In the genomic region with DNA sequence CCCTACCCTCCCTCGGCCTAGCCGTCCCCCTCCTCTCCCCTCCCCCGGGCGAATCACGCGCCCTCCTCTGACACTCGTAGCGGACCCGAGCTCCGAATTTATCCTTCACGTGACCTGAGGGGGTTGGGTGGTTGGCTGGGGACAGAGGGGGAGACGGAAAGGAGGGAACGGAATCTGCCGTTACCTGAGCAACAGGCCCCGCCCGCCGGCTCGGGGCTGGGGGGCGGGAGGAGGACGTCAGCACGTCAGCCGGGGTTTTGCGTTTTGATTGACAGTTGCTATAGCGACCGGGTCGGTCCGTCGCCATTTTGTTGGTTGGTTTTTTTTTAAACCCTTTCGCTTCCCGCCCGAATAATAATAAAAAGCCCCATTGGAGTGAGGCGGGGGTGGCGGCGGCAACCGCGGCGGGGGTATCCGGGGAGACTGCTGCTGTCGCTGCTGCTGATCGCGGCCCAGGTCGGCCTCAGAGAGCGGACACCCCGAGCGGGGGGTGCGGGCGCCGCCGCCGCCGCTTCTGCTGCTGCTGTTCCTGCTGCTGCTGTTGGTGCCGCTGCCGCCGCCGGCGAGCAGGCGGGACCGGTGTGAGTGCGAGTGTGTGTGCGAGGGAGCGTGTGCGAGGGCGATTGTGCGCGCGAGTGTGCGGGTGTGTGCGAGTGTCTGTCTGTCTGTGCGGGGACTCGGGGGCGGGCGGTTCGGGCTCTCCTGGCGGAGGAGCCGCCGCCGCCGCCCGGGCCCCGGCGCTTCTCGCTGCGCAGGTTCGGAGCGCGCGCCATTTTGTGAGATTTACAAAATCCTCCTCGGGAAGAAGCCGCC, we compare ENCODE assay signal across 8 cellular contexts. TPM values are rescaled to one million over a fixed set of nuclear protein-coding genes. Genes with fewer than 3 reads are reported as not detected.
A peak's percentile ranks its signal among the peaks of the same experiment; 100 is the strongest.
DNase-seq lines count a peak whose midpoint lies in the region; ATAC-seq and TF ChIP-seq lines count a peak whose summit lies in the region.

A gene (plus strand): TSS at position 286 of the 813 bp plus-strand sequence. CDS start 53,602 bp downstream, outside the sequence.

- H3K4me1 ChIP-seq in mammary epithelial cell (ENCODE audit: insufficient read depth, low read length) (peaks cover 26% of the 10 kb centered on the region), iPS-20b (ENCODE audit: insufficient read depth, low read length) (peaks cover 25% of the 10 kb centered on the region; the same call in 1 of the 2 replicates)

- CTCF ChIA-PET in mammary epithelial cell (lab: Charles Lee; ENCODE audit: low non-redundant PET), result no interaction called here

- H3K9ac ChIP-seq in mammary epithelial cell (ENCODE audit: insufficient read depth, low read length), result peak within 1 kb of the TSS; percentile 99
- peak within 1 kb of the TSS; percentile 96 for H3K9ac ChIP-seq in iPS-20b (ENCODE audit: low read depth, low read length)

- TSS peak; percentile 12 for BruUV-seq in mammary epithelial cell (replicated peaks; lab: Mats Ljungman, UMichigan)

- dilution Hi-C loops in mammary epithelial cell (cut with HindIII; ENCODE audit: low sequenced_read_pairs), result no loop called here

- H3K27ac ChIP-seq in WERI-Rb-1 (peak within 1 kb of the TSS; percentile 100), mammary epithelial cell (ENCODE audit: insufficient read depth, low read depth, low read length) (peak within 1 kb of the TSS; percentile 96), iPS-20b (ENCODE audit: low read length) (peak within 1 kb of the TSS; percentile 99), skin epidermis (peak within 1 kb of the TSS; percentile 94 to 100 (median 100))

- peaks cover 50% of the 10 kb centered on the region for H3K79me2 ChIP-seq in mammary epithelial cell (ENCODE audit: insufficient read depth, low read length)

- ATAC-seq in GM18873 (IDR thresholded peaks at IDR 0.05; ENCODE audit: low FRiP score, unreplicated experiment) (peak; percentile 65), HG03139 (IDR thresholded peaks at IDR 0.05; ENCODE audit: unreplicated experiment) (peak; percentile 63)

- H3K4me3 ChIP-seq in WERI-Rb-1 (ENCODE audit: low read depth, low read length), result peak within 1 kb of the TSS; percentile 89
- peak within 1 kb of the TSS; percentile 88 to 92 (median 92) for H3K4me3 ChIP-seq in mammary epithelial cell (replicated peaks in 1 of 3; ENCODE audit: insufficient read depth in 1 of 3, low read depth in 2 of 3, low read length in 3 of 3)
- H3K4me3 ChIP-seq in iPS-20b (ENCODE audit: low read length), result peak within 1 kb of the TSS; percentile 94
- H3K4me3 ChIP-seq in skin epidermis, result peak within 1 kb of the TSS; percentile 54 to 99 (median 87)

- H2AFZ ChIP-seq in mammary epithelial cell (ENCODE audit: low read depth, low read length), result peak within 1 kb of the TSS; percentile 80

- TF ChIP-seq CTCF in WERI-Rb-1 (IDR thresholded peaks at IDR 0.05; ENCODE audit: low read depth, low read length), result 0 out of 2 replicates have a peak, but pooled peaks have one; percentile 13
- no peak for TF ChIP-seq CTCF in mammary epithelial cell (conservative IDR thresholded peaks at IDR 0.05 in 1 of 2, IDR thresholded peaks at IDR 0.05 in 1 of 2; ENCODE audit: extremely low read depth in 1 of 2, insufficient read depth in 1 of 2, low read depth in 1 of 2, low read length in 2 of 2)

- DNase-seq in ACHN (peak; percentile 98), NCI-H2227 (lab: John Stamatoyannopoulos, UW; ENCODE audit: unreplicated experiment) (peak; percentile 100), WERI-Rb-1 (peak; percentile 100), mammary epithelial cell (peak; percentile 99)

- H3K27me3 ChIP-seq in WERI-Rb-1 (ENCODE audit: insufficient read depth, low read depth, severe bottlenecking) (no peaks in the 10 kb centered on the region), mammary epithelial cell (ENCODE audit: insufficient read depth, low read length) (no peaks in the 10 kb centered on the region), iPS-20b (ENCODE audit: insufficient read depth, low read length) (no peaks in the 10 kb centered on the region)

- in situ Hi-C loops in ACHN (cut with HindIII; ENCODE audit: low pct_ligation_motif_present, low pct_unique_long_range_greater_than_20kb, low sequenced_read_pairs), result no loop called here
- in situ Hi-C loops in mammary epithelial cell (cut with MboI; ENCODE audit: low sequenced_read_pairs in 2 of 2), result loop anchor here in 1 of 2 donors (25.0 kb wide), 1 partner anchor 104 kb away; a partner anchor contains a TSS

- H3K4me2 ChIP-seq in mammary epithelial cell (ENCODE audit: insufficient read depth, low read depth, low read length), result peak within 1 kb of the TSS; percentile 92

- peaks cover 4% of the 10 kb centered on the region; the same call in 1 of the 2 replicates for H3K36me3 ChIP-seq in WERI-Rb-1
- no peaks in the 10 kb centered on the region for H3K36me3 ChIP-seq in mammary epithelial cell (ENCODE audit: insufficient read depth, low read length)
- H3K36me3 ChIP-seq in iPS-20b (ENCODE audit: insufficient read depth, low read depth, low read length), result no peaks in the 10 kb centered on the region

- no peaks in the 10 kb centered on the region for H4K20me1 ChIP-seq in mammary epithelial cell (ENCODE audit: insufficient read depth, low read length)

- H3K9me3 ChIP-seq in WERI-Rb-1 (ENCODE audit: severe bottlenecking) (no peaks in the 10 kb centered on the region), mammary epithelial cell (replicated peaks; ENCODE audit: insufficient read depth, low read length) (no peaks in the 10 kb centered on the region), iPS-20b (ENCODE audit: insufficient read depth, low read depth, low read length) (no peaks in the 10 kb centered on the region)

- 0% methylated on average over 6 of the region's 89 CpGs for WGBS in mammary epithelial cell (ENCODE audit: low coverage, missing lambda C conversion rate)

- intact Hi-C loops in mammary epithelial cell (cut with micrococcal nuclease), result loop anchor here (1.0 to 10.0 kb wide), 5 partner anchors 9 to 278 kb away; a partner anchor contains a TSS

RNA-seq across cellular contexts. Expression of the gene that starts here (rescaled TPM):
- total RNA-seq in mammary epithelial cell, result 10 to 100 TPM; 42.5 to 73.2 TPM
- 34.2 TPM for polyA plus RNA-seq in mammary epithelial cell
- polyA minus RNA-seq in mammary epithelial cell, result 50.9 TPM

Comparison
In these comparisons a context has a peak if more than half of its experiments do, and no peak if none do; other contexts are left out.
1. Peak in every context shown above with its lines: DNase-seq, ATAC-seq, H3K4me3 ChIP-seq and H3K27ac ChIP-seq.